Comparison of ENCODE assay signal across 8 cellular contexts in the genomic region with DNA sequence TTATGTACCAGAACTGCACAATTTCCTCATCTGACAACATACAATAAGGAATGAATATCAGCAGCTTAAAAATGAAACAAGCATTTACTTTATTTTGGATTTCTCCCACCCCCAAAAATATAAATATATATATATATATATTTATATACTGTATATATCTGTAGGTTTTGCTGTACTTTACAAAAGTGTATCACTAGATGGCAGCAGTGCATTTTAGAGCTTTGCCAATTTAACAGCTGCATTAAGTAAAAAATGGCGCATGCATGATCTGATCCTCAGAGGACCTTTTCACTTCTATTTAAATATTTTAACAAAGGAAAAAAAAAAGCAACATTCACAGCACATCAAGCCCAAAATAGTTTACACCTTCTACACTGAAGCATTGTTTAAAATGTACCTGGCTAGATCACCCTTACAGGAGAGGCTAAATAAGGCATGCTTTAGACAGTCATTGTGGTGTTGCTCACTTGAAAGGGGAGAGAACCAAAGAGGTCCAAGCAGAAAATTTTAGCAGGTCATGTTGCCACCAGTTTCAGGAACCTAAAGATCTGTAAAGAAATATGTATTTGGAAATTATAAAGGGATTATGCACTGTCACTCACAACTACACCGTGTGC.
DNase-seq lines count a peak whose midpoint lies in the region; ATAC-seq and TF ChIP-seq lines count a peak whose summit lies in the region.

No MANE protein-coding gene starts in this region.

- peaks cover 0 to 10% of the 10 kb centered on the region in 2 donors for H3K4me1 Mint-ChIP-seq in immature natural killer cell
- peaks cover 9% of the 10 kb centered on the region for H3K4me1 Mint-ChIP-seq in activated T-helper 1 cell treated with anti-CD3 and anti-CD28 coated beads, Interleukin-12 subunit alpha, Interleukin-12 subunit beta, Interleukin-2, Interleukin-4 antibody, amounts not matched to agents 30 ng/mL and 10 ng/mL and 1 ng/mL, durations not matched to agents 14 hours and 24 hours and 36 hours (ENCODE audit: low read depth)

- no peaks in the 10 kb centered on the region for H3K9me3 Mint-ChIP-seq in immature natural killer cell
- H3K9me3 Mint-ChIP-seq in activated T-helper 1 cell treated with anti-CD3 and anti-CD28 coated beads, Interleukin-12 subunit alpha, Interleukin-12 subunit beta, Interleukin-2, Interleukin-4 antibody, amounts not matched to agents 30 ng/mL and 10 ng/mL and 1 ng/mL, durations not matched to agents 14 hours and 24 hours and 36 hours, result no peaks in the 10 kb centered on the region

- no peak for TF ChIP-seq EP300 in tibial nerve (IDR thresholded peaks at IDR 0.05)

- H3K9ac ChIP-seq in adipocyte (ENCODE audit: low read length), result no peak overlapping the region

- H3K4me1 ChIP-seq in adipocyte (ENCODE audit: control insufficient read depth, insufficient read depth, low read length) (peaks cover 6% of the 10 kb centered on the region), tibial nerve (peaks cover 0 to 13% (median 0%) of the 10 kb centered on the region in 4 donors)

- no peaks in the 10 kb centered on the region for H3K9me3 ChIP-seq in adipocyte (ENCODE audit: control insufficient read depth, low read length)
- H3K9me3 ChIP-seq in tibial nerve, result no peaks in the 10 kb centered on the region

- TF ChIP-seq CTCF in AG09309 (IDR thresholded peaks at IDR 0.05; ENCODE audit: control insufficient read depth, insufficient read depth, low read depth, low read length, missing control alignments) (peak; percentile 50), GM13976 (IDR thresholded peaks at IDR 0.05; ENCODE audit: borderline replicate concordance, control extremely low read depth, extremely low read depth, insufficient read depth, missing control alignments) (no peak), tibial nerve (IDR thresholded peaks at IDR 0.05) (peak in 4 of 5 experiments; percentile 30 to 44 (median 38))

- intact Hi-C loops in activated T-helper 1 cell treated with anti-CD3 and anti-CD28 coated beads, Interleukin-12 subunit alpha, Interleukin-12 subunit beta, Interleukin-2, Interleukin-4 antibody, amounts not matched to agents 30 ng/mL and 10 ng/mL and 1 ng/mL, durations not matched to agents 14 hours and 24 hours and 36 hours (cut with micrococcal nuclease), result loop anchor here (1.0 to 2.0 kb wide), 3 partner anchors 76 to 220 kb away; no protein-coding TSS in a partner anchor

- H3K36me3 ChIP-seq in adipocyte (ENCODE audit: control insufficient read depth, insufficient read depth, low read length, severe bottlenecking) (peaks cover 68% of the 10 kb centered on the region), tibial nerve (peaks cover 0 to 76% (median 11%) of the 10 kb centered on the region in 3 donors)

- H3K27me3 ChIP-seq in adipocyte (replicated peaks; ENCODE audit: control insufficient read depth, insufficient read depth, low read length) (no peaks in the 10 kb centered on the region), tibial nerve (no peaks in the 10 kb centered on the region)

- 48 to 52% methylated on average over 2 of the region's 2 CpGs for WGBS in tibial nerve, 2 donors

- no peak overlapping the region for H3K4me3 Mint-ChIP-seq in immature natural killer cell
- no peak overlapping the region for H3K4me3 Mint-ChIP-seq in activated T-helper 1 cell treated with anti-CD3 and anti-CD28 coated beads, Interleukin-12 subunit alpha, Interleukin-12 subunit beta, Interleukin-2, Interleukin-4 antibody, amounts not matched to agents 30 ng/mL and 10 ng/mL and 1 ng/mL, durations not matched to agents 14 hours and 24 hours and 36 hours

- H3K27ac Mint-ChIP-seq in immature natural killer cell, result no peak overlapping the region
- H3K27ac Mint-ChIP-seq in activated T-helper 1 cell treated with anti-CD3 and anti-CD28 coated beads, Interleukin-12 subunit alpha, Interleukin-12 subunit beta, Interleukin-2, Interleukin-4 antibody, amounts not matched to agents 30 ng/mL and 10 ng/mL and 1 ng/mL, durations not matched to agents 14 hours and 24 hours and 36 hours, result no peak overlapping the region

- in situ Hi-C loops in GM13976 (cut with MboI; ENCODE audit: low sequenced_read_pairs, unreplicated experiment), result no loop called here

- H3K27ac ChIP-seq in tibial nerve, result no peak overlapping the region

- no peak for ATAC-seq in HG03378 (IDR thresholded peaks at IDR 0.05; ENCODE audit: unreplicated experiment)

- DNase-seq in AG09309 (ENCODE audit: low read depth) (peak; percentile 40), GM13976 (ENCODE audit: low spot score) (peak; percentile 32), NCI-H2227 treated with DMSO at 0.1 percent for 48 hours (lab: John Stamatoyannopoulos, UW) (peak; percentile 57), adipocyte (ENCODE audit: low read depth) (peak; percentile 89), immature natural killer cell (peak; percentile 17 to 33 (median 30)), tibial nerve (ENCODE audit: low spot score in 2 of 2) (peak in 1 of 2 donors; percentile 36)
- DNase-seq in activated T-helper 1 cell treated with anti-CD3 and anti-CD28 coated beads, Interleukin-12 subunit alpha, Interleukin-12 subunit beta, Interleukin-2, Interleukin-4 antibody, amounts not matched to agents 30 ng/mL and 10 ng/mL and 1 ng/mL, durations not matched to agents 14 hours and 24 hours and 36 hours (ENCODE audit: low spot score), result no peak

- H3K36me3 Mint-ChIP-seq in immature natural killer cell, result peaks cover 27 to 42% (median 30%) of the 10 kb centered on the region in 3 donors
- H3K36me3 Mint-ChIP-seq in activated T-helper 1 cell treated with anti-CD3 and anti-CD28 coated beads, Interleukin-12 subunit alpha, Interleukin-12 subunit beta, Interleukin-2, Interleukin-4 antibody, amounts not matched to agents 30 ng/mL and 10 ng/mL and 1 ng/mL, durations not matched to agents 14 hours and 24 hours and 36 hours (ENCODE audit: low read depth), result peaks cover 35% of the 10 kb centered on the region

- H3K4me3 ChIP-seq in AG09309 (ENCODE audit: control insufficient read depth, low read depth, low read length), result no peak overlapping the region
- H3K4me3 ChIP-seq in adipocyte (ENCODE audit: low read length), result no peak overlapping the region
- H3K4me3 ChIP-seq in tibial nerve, result no peak overlapping the region

- H3K27me3 Mint-ChIP-seq in immature natural killer cell (ENCODE audit: low read depth in 3 of 3), result no peaks in the 10 kb centered on the region
- no peaks in the 10 kb centered on the region for H3K27me3 Mint-ChIP-seq in activated T-helper 1 cell treated with anti-CD3 and anti-CD28 coated beads, Interleukin-12 subunit alpha, Interleukin-12 subunit beta, Interleukin-2, Interleukin-4 antibody, amounts not matched to agents 30 ng/mL and 10 ng/mL and 1 ng/mL, durations not matched to agents 14 hours and 24 hours and 36 hours (ENCODE audit: insufficient read depth)

- no peak for TF ChIP-seq POLR2A in tibial nerve (IDR thresholded peaks at IDR 0.05)
